ENCODE assay signal across 19 cellular contexts in genomic region chr20:51175724-51176123, GRCh38.
DNase-seq lines count a peak whose midpoint lies in the region; ATAC-seq, FAIRE-seq and TF ChIP-seq lines count a peak whose summit lies in the region.
"Had no signal": no experiment of that assay in that cellular context is flagged by ENCODE, and none has a peak within 500 bp of the region (broad histone marks: within the 10 kb centered on the region; RNA-seq: fewer than 3 reads in every experiment).

No MANE protein-coding gene starts in this region.

- H3K4me3 ChIP-seq in HepG2 (replicated peaks in 1 of 3; ENCODE audit: insufficient read depth in 1 of 3, low read depth in 2 of 3, low read length in 3 of 3) (no peak overlapping the region), right lobe of liver (no peak overlapping the region), RWPE2 (ENCODE audit: severe bottlenecking) (no peak overlapping the region)
- H3K4me3 ChIP-seq: HAP-1 had no signal

- no peak for TF ChIP-seq RAD21 in HepG2 (CRISPR knock-in tag; IDR thresholded peaks at IDR 0.05)

- 8% methylated on average over 5 of the region's 5 CpGs for WGBS in HepG2 (ENCODE audit: low lambda C conversion rate)
- WGBS in right lobe of liver (ENCODE audit: insufficient coverage, low coverage, low lambda C conversion rate, missing lambda C conversion rate), result 69% methylated on average over 4 of the region's 5 CpGs

- POLR2A ChIA-PET in HepG2 (lab: Yijun Ruan, JAX), result no interaction called here

- H4K20me1 ChIP-seq in HepG2 (ENCODE audit: insufficient read depth, low read length), result no peaks in the 10 kb centered on the region

- no peak for TF ChIP-seq EP300 in HepG2 (IDR thresholded peaks at IDR 0.05; ENCODE audit: low read depth in 2 of 2, low read length in 2 of 2)
- no peak for TF ChIP-seq EP300 in HepG2 (CRISPR knock-in tag; IDR thresholded peaks at IDR 0.05; ENCODE audit: borderline replicate concordance)

- TF ChIP-seq CTCF in HepG2 (CRISPR knock-in tag; IDR thresholded peaks at IDR 0.05) (no peak), right lobe of liver (IDR thresholded peaks at IDR 0.05) (no peak), RWPE2 (IDR thresholded peaks at IDR 0.05; ENCODE audit: poor library complexity, severe bottlenecking) (no peak)

- CTCF ChIA-PET in HepG2 (lab: Yijun Ruan, JAX; ENCODE audit: low intra/inter-chr PET ratio, low total read pairs), result no interaction called here

- no peak for DNase-seq in HepG2 (ENCODE audit: low spot score)
- no peak for DNase-seq in right lobe of liver
- DNase-seq in RWPE2 (ENCODE audit: low spot score), result peak; percentile 42
- peak; percentile 16 for DNase-seq in mesenteric fat pad (ENCODE audit: low spot score)
- DNase-seq in hypothalamus (lab: John Stamatoyannopoulos, UW), result no peak
- DNase-seq: AML-193; CD4-positive, alpha-beta T cell; KBM-7 had no signal

- H3K4me1 ChIP-seq in HepG2 (ENCODE audit: insufficient read depth, low read length), result no peaks in the 10 kb centered on the region
- no peaks in the 10 kb centered on the region for H3K4me1 ChIP-seq in right lobe of liver
- H3K4me1 ChIP-seq in RWPE2 (ENCODE audit: insufficient read depth, poor library complexity, severe bottlenecking), result peaks cover 9% of the 10 kb centered on the region
- H3K4me1 ChIP-seq: Caco-2, HAP-1 had no signal

- no TSS peak for BruUV-seq in HepG2 (replicated peaks; lab: Mats Ljungman, UMichigan)

- in situ Hi-C loops in HepG2 (cut with HindIII; ENCODE audit: extremely low pct_ligation_motif_present, low pct_unique_long_range_greater_than_20kb), result no loop called here

- no peaks in the 10 kb centered on the region for H3K79me2 ChIP-seq in HepG2 (ENCODE audit: insufficient read depth, low read length)

- H3K27me3 ChIP-seq in HepG2 (ENCODE audit: control insufficient read depth in 1 of 2, insufficient read depth in 2 of 2, low read length in 2 of 2), result no peaks in the 10 kb centered on the region; a peak in 1 of 5 replicates
- H3K27me3 ChIP-seq in right lobe of liver, result no peaks in the 10 kb centered on the region
- H3K27me3 ChIP-seq in RWPE2 (ENCODE audit: insufficient read depth, poor library complexity, severe bottlenecking), result no peaks in the 10 kb centered on the region

- intact Hi-C loops in HepG2 (cut with micrococcal nuclease; ENCODE audit: unreplicated experiment), result no loop called here
- intact Hi-C loops in right lobe of liver (cut with DNase I), result no loop called here

- H3K36me3 ChIP-seq in HepG2 (replicated peaks in 1 of 2; ENCODE audit: control insufficient read depth in 1 of 2, insufficient read depth in 2 of 2, low read length in 2 of 2), result no peaks in the 10 kb centered on the region
- no peaks in the 10 kb centered on the region for H3K36me3 ChIP-seq in right lobe of liver
- no peaks in the 10 kb centered on the region for H3K36me3 ChIP-seq in RWPE2 (ENCODE audit: low read depth)
- H3K36me3 ChIP-seq: HAP-1 had no signal

- no peak for FAIRE-seq in HepG2 (lab: Jason Lieb, UNC)
- FAIRE-seq: A204.1, D721Med, G401.6, GM12891, GM19239 had no signal

- H3K4me2 ChIP-seq in HepG2 (ENCODE audit: low read depth, low read length), result no peak overlapping the region

- H3K9me3 ChIP-seq in HepG2 (ENCODE audit: low read length), result no peaks in the 10 kb centered on the region
- H3K9me3 ChIP-seq in right lobe of liver, result no peaks in the 10 kb centered on the region
- no peaks in the 10 kb centered on the region for H3K9me3 ChIP-seq in RWPE2 (ENCODE audit: severe bottlenecking)
- H3K9me3 ChIP-seq: Caco-2, HAP-1 had no signal

- ATAC-seq in HepG2, result no peak
- no peak for ATAC-seq in right lobe of liver
- ATAC-seq in RWPE2 (ENCODE audit: low read depth), result no peak
- ATAC-seq in HG03571 (IDR thresholded peaks at IDR 0.05; ENCODE audit: unreplicated experiment), result no peak
- ATAC-seq in HG03135 (IDR thresholded peaks at IDR 0.05; ENCODE audit: unreplicated experiment), result no peak

- H2AFZ ChIP-seq in HepG2 (ENCODE audit: low read length), result no peak overlapping the region

- no peak overlapping the region for H3K9ac ChIP-seq in HepG2 (ENCODE audit: insufficient read depth, low read depth, low read length)

- TF ChIP-seq POLR2A in HepG2 (IDR thresholded peaks at IDR 0.05; ENCODE audit: insufficient read depth in 1 of 2, low read depth in 2 of 2, low read length in 2 of 2), result no peak
- no peak for TF ChIP-seq POLR2A in right lobe of liver (IDR thresholded peaks at IDR 0.05)

- H3K27ac ChIP-seq in HepG2 (ENCODE audit: extremely low read length, insufficient read depth, low read length), result no peak overlapping the region
- no peak overlapping the region for H3K27ac ChIP-seq in right lobe of liver
- no peak overlapping the region for H3K27ac ChIP-seq in RWPE2 (ENCODE audit: poor library complexity, severe bottlenecking)
- H3K27ac ChIP-seq: C4-2B, HL-60 had no signal

TF ChIP-seq in HepG2, 621 proteins besides CTCF, POLR2A, EP300 and RAD21:
- peak; percentile 62 to 65 for TF ChIP-seq MAFK (conservative IDR thresholded peaks at IDR 0.05 in 1 of 2, IDR thresholded peaks at IDR 0.05 in 1 of 2; ENCODE audit: low read length in 2 of 2)
- TF ChIP-seq RFXAP (CRISPR knock-in tag; IDR thresholded peaks at IDR 0.05; ENCODE audit: borderline replicate concordance), result no peak
- no peak for TF ChIP-seq MAZ (IDR thresholded peaks at IDR 0.05; ENCODE audit: borderline replicate concordance, low read depth, low read length)
- TF ChIP-seq MAZ (CRISPR knock-in tag; IDR thresholded peaks at IDR 0.05; ENCODE audit: low read depth), result no peak
- no peak for TF ChIP-seq HBP1 (CRISPR knock-in tag; IDR thresholded peaks at IDR 0.05; ENCODE audit: low read depth)
- TF ChIP-seq RXRB (CRISPR knock-in tag; IDR thresholded peaks at IDR 0.05; ENCODE audit: borderline replicate concordance), result no peak
- no peak for TF ChIP-seq ZNF652 (CRISPR knock-in tag; IDR thresholded peaks at IDR 0.05; ENCODE audit: borderline replicate concordance, low read depth)
- TF ChIP-seq ZNF878 (CRISPR knock-in tag; IDR thresholded peaks at IDR 0.05), result no peak
- TF ChIP-seq ZNF549 (CRISPR knock-in tag; IDR thresholded peaks at IDR 0.05), result no peak
- no peak for TF ChIP-seq KDM3A (CRISPR knock-in tag; IDR thresholded peaks at IDR 0.05; ENCODE audit: low read depth)
- TF ChIP-seq KLF13 (CRISPR knock-in tag; IDR thresholded peaks at IDR 0.05), result no peak
- TF ChIP-seq MAFF (IDR thresholded peaks at IDR 0.05; ENCODE audit: low read depth, low read length), result peak; percentile 30; the same call in 1 of the 2 replicates
- no peak for TF ChIP-seq ZFP37 (CRISPR knock-in tag; IDR thresholded peaks at IDR 0.05; ENCODE audit: borderline replicate concordance)
- no peak for TF ChIP-seq ZNF570 (CRISPR knock-in tag; IDR thresholded peaks at IDR 0.05; ENCODE audit: borderline replicate concordance)
- TF ChIP-seq, protein P1, sequence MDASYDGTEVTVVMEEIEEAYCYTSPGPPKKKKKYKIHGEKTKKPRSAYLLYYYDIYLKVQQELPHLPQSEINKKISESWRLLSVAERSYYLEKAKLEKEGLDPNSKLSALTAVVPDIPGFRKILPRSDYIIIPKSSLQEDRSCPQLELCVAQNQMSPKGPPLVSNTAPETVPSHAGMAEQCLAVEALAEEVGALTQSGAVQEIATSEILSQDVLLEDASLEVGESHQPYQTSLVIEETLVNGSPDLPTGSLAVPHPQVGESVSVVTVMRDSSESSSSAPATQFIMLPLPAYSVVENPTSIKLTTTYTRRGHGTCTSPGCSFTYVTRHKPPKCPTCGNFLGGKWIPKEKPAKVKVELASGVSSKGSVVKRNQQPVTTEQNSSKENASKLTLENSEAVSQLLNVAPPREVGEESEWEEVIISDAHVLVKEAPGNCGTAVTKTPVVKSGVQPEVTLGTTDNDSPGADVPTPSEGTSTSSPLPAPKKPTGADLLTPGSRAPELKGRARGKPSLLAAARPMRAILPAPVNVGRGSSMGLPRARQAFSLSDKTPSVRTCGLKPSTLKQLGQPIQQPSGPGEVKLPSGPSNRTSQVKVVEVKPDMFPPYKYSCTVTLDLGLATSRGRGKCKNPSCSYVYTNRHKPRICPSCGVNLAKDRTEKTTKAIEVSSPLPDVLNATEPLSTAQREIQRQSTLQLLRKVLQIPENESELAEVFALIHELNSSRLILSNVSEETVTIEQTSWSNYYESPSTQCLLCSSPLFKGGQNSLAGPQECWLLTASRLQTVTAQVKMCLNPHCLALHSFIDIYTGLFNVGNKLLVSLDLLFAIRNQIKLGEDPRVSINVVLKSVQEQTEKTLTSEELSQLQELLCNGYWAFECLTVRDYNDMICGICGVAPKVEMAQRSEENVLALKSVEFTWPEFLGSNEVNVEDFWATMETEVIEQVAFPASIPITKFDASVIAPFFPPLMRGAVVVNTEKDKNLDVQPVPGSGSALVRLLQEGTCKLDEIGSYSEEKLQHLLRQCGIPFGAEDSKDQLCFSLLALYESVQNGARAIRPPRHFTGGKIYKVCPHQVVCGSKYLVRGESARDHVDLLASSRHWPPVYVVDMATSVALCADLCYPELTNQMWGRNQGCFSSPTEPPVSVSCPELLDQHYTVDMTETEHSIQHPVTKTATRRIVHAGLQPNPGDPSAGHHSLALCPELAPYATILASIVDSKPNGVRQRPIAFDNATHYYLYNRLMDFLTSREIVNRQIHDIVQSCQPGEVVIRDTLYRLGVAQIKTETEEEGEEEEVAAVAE (CRISPR knock-in tag; IDR thresholded peaks at IDR 0.05; ENCODE audit: borderline replicate concordance), result no peak
- TF ChIP-seq, protein P2, sequence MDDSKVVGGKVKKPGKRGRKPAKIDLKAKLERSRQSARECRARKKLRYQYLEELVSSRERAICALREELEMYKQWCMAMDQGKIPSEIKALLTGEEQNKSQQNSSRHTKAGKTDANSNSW (CRISPR knock-in tag; IDR thresholded peaks at IDR 0.05; ENCODE audit: borderline replicate concordance), result no peak

Comparison
In these comparisons a context has a peak if more than half of its experiments do, and no peak if none do; other contexts are left out.
1. DNase-seq: peak in RWPE2 (single experiment) and mesenteric fat pad (single experiment); none in HepG2 (single experiment), right lobe of liver (0 of 3) and hypothalamus (0 of 51).